ENCODE assay signal across 2 cellular contexts in genomic region chr11:104432981-104433380, GRCh38.
TF ChIP-seq lines count a peak whose summit lies in the region.

No MANE protein-coding gene starts in this region.

TF ChIP-seq in SK-N-SH, 30 proteins besides CTCF, POLR2A, EP300 and RAD21 (continued from another document):
- TF ChIP-seq, protein P1, sequence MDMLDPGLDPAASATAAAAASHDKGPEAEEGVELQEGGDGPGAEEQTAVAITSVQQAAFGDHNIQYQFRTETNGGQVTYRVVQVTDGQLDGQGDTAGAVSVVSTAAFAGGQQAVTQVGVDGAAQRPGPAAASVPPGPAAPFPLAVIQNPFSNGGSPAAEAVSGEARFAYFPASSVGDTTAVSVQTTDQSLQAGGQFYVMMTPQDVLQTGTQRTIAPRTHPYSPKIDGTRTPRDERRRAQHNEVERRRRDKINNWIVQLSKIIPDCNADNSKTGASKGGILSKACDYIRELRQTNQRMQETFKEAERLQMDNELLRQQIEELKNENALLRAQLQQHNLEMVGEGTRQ (IDR thresholded peaks at IDR 0.05; ENCODE audit: borderline replicate concordance, low read depth, low read length), result no peak
- TF ChIP-seq TAF1 (IDR thresholded peaks at IDR 0.05; ENCODE audit: borderline replicate concordance, low read depth, low read length), result no peak
- no peak for TF ChIP-seq POLR2AphosphoS5 (IDR thresholded peaks at IDR 0.05; ENCODE audit: low read depth, low read length)
- no peak for TF ChIP-seq USF1 (IDR thresholded peaks at IDR 0.05; ENCODE audit: borderline replicate concordance, low read depth)
- TF ChIP-seq, protein P2, sequence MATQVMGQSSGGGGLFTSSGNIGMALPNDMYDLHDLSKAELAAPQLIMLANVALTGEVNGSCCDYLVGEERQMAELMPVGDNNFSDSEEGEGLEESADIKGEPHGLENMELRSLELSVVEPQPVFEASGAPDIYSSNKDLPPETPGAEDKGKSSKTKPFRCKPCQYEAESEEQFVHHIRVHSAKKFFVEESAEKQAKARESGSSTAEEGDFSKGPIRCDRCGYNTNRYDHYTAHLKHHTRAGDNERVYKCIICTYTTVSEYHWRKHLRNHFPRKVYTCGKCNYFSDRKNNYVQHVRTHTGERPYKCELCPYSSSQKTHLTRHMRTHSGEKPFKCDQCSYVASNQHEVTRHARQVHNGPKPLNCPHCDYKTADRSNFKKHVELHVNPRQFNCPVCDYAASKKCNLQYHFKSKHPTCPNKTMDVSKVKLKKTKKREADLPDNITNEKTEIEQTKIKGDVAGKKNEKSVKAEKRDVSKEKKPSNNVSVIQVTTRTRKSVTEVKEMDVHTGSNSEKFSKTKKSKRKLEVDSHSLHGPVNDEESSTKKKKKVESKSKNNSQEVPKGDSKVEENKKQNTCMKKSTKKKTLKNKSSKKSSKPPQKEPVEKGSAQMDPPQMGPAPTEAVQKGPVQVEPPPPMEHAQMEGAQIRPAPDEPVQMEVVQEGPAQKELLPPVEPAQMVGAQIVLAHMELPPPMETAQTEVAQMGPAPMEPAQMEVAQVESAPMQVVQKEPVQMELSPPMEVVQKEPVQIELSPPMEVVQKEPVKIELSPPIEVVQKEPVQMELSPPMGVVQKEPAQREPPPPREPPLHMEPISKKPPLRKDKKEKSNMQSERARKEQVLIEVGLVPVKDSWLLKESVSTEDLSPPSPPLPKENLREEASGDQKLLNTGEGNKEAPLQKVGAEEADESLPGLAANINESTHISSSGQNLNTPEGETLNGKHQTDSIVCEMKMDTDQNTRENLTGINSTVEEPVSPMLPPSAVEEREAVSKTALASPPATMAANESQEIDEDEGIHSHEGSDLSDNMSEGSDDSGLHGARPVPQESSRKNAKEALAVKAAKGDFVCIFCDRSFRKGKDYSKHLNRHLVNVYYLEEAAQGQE (IDR thresholded peaks at IDR 0.05; ENCODE audit: low read depth, low read length), result no peak

TF ChIP-seq in SK-N-SH treated with all-trans-retinoic acid at 6 μM for 48 hours, 23 proteins besides CTCF, POLR2A, EP300 and RAD21 (continued from another document):
- TF ChIP-seq CREB5 (CRISPR knock-in tag; IDR thresholded peaks at IDR 0.05; ENCODE audit: low read depth) (no peak), ARNTL (CRISPR knock-in tag; IDR thresholded peaks at IDR 0.05; ENCODE audit: borderline replicate concordance, low read depth) (no peak), ESRRG (CRISPR knock-in tag; IDR thresholded peaks at IDR 0.05) (no peak), TSHZ2 (CRISPR knock-in tag; IDR thresholded peaks at IDR 0.05) (no peak), TCF4 (CRISPR knock-in tag; IDR thresholded peaks at IDR 0.05; ENCODE audit: borderline replicate concordance) (no peak), PPARA (CRISPR knock-in tag; IDR thresholded peaks at IDR 0.05; ENCODE audit: borderline replicate concordance) (no peak), ISL1 (CRISPR knock-in tag; IDR thresholded peaks at IDR 0.05) (no peak), ZFP3 (CRISPR knock-in tag; IDR thresholded peaks at IDR 0.05) (no peak), BACH2 (CRISPR knock-in tag; IDR thresholded peaks at IDR 0.05; ENCODE audit: borderline replicate concordance) (no peak), ZNF8 (CRISPR knock-in tag; IDR thresholded peaks at IDR 0.05) (no peak), GLIS3 (CRISPR knock-in tag; IDR thresholded peaks at IDR 0.05) (no peak), ZNF565 (CRISPR knock-in tag; conservative IDR thresholded peaks at IDR 0.05; ENCODE audit: low read depth) (no peak), OSR1 (CRISPR knock-in tag; IDR thresholded peaks at IDR 0.05) (no peak), TOX (CRISPR knock-in tag; IDR thresholded peaks at IDR 0.05; ENCODE audit: borderline replicate concordance) (no peak)
- TF ChIP-seq, protein P3, sequence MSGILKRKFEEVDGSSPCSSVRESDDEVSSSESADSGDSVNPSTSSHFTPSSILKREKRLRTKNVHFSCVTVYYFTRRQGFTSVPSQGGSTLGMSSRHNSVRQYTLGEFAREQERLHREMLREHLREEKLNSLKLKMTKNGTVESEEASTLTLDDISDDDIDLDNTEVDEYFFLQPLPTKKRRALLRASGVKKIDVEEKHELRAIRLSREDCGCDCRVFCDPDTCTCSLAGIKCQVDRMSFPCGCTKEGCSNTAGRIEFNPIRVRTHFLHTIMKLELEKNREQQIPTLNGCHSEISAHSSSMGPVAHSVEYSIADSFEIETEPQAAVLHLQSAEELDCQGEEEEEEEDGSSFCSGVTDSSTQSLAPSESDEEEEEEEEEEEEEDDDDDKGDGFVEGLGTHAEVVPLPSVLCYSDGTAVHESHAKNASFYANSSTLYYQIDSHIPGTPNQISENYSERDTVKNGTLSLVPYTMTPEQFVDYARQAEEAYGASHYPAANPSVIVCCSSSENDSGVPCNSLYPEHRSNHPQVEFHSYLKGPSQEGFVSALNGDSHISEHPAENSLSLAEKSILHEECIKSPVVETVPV (CRISPR knock-in tag; IDR thresholded peaks at IDR 0.05), result no peak
TF ChIP-seq in SK-N-SH treated with all-trans-retinoic acid at 6 μM for 48 hours: peak in this region for 0.
